ENCODE assay signal across 11 cellular contexts in the genomic region with DNA sequence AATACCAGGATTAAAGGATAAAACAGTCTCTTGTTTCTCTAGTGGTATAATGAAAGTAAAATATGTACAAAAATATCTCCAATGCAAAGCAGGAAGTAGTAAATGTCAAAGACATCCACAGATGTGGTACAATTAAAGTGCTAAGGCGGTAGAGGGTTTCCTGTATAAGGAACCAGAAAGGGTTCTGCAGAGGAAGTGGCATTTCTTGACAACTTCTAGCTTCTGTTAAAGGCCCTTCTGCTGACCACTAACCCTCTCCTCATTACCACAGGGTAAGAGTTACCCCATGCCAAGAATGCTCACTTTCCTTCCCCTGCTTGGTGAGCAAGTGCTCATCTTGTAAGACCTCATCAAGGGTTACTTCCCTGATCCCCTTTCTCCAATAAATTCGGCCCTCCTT.
DNase-seq lines count a peak whose midpoint lies in the region; ATAC-seq and TF ChIP-seq lines count a peak whose summit lies in the region.
"Had no signal": no experiment of that assay in that cellular context is flagged by ENCODE, and none has a peak within 500 bp of the region (broad histone marks: within the 10 kb centered on the region; RNA-seq: fewer than 3 reads in every experiment).

No MANE protein-coding gene starts in this region.

- H2AFZ ChIP-seq in MM.1S (ENCODE audit: low read length): no peak overlapping the region

- H3K27me3 ChIP-seq in MM.1S (replicated peaks; ENCODE audit: insufficient read depth, low read length) (peaks cover 27% of the 10 kb centered on the region), gastrocnemius medialis (no peaks in the 10 kb centered on the region)
- H3K27me3 ChIP-seq: transverse colon had no signal

- no peak overlapping the region for H3K27ac ChIP-seq in MM.1S (ENCODE audit: low read length)
- no peak overlapping the region for H3K27ac ChIP-seq in gastrocnemius medialis
- H3K27ac ChIP-seq: transverse colon had no signal

- H3K4me1 ChIP-seq in MM.1S (ENCODE audit: low read length) (peaks cover 12% of the 10 kb centered on the region), gastrocnemius medialis (no peaks in the 10 kb centered on the region)
- H3K4me1 ChIP-seq: transverse colon had no signal

- in situ Hi-C loops in gastrocnemius medialis (cut with MboI; ENCODE audit: low sequenced_read_pairs in 4 of 4): no loop called here

- peaks cover 3% of the 10 kb centered on the region for H3K36me3 Mint-ChIP-seq in activated CD8-positive, alpha-beta memory T cell treated with anti-CD3 and anti-CD28 coated beads, Interleukin-2, amount 10 ng/mL, durations not matched to agents 7 days and 5 days
- no peaks in the 10 kb centered on the region for H3K36me3 Mint-ChIP-seq in activated T-cell treated with anti-CD3 and anti-CD28 coated beads, Interleukin-2, amount 50 U/mL, for 24 hours (ENCODE audit: low read depth)

- TF ChIP-seq CTCF in MM.1S (IDR thresholded peaks at IDR 0.05; ENCODE audit: low read length): no peak
- no peak for TF ChIP-seq CTCF in gastrocnemius medialis (IDR thresholded peaks at IDR 0.05 in 4 of 5, conservative IDR thresholded peaks at IDR 0.05 in 1 of 5)

- no peaks in the 10 kb centered on the region for H3K9me3 ChIP-seq in MM.1S (replicated peaks; ENCODE audit: insufficient read depth, low read length)
- no peaks in the 10 kb centered on the region for H3K9me3 ChIP-seq in gastrocnemius medialis
- H3K9me3 ChIP-seq: transverse colon had no signal

- H3K36me3 ChIP-seq in MM.1S (replicated peaks; ENCODE audit: insufficient read depth, low read length): no peaks in the 10 kb centered on the region
- H3K36me3 ChIP-seq in gastrocnemius medialis: no peaks in the 10 kb centered on the region
- H3K36me3 ChIP-seq: transverse colon had no signal

- TF ChIP-seq POLR2A in gastrocnemius medialis (IDR thresholded peaks at IDR 0.05): no peak

- intact Hi-C loops in gastrocnemius medialis (cut with DNase I; ENCODE audit: low total_unique reads): loop anchor here (10.0 kb wide), 1 partner anchor 898 kb away; no protein-coding TSS in a partner anchor

- H4K20me1 ChIP-seq in MM.1S (ENCODE audit: insufficient read depth, low read length): no peaks in the 10 kb centered on the region

- peak; percentile 95 for ATAC-seq in activated CD8-positive, alpha-beta memory T cell treated with anti-CD3 and anti-CD28 coated beads, Interleukin-2, amount 10 ng/mL, durations not matched to agents 7 days and 5 days
- ATAC-seq in stimulated activated naive CD8-positive, alpha-beta T cell treated with anti-CD3 and anti-CD28 coated beads, Interleukin-15, Interleukin-2, amounts not matched to agents 100 U/mL and 50 U/mL, for 24 hours: peak; percentile 95
- ATAC-seq in gastrocnemius medialis (no peak), HG02588 (IDR thresholded peaks at IDR 0.05; ENCODE audit: unreplicated experiment) (no peak)

- H3K4me3 ChIP-seq in MM.1S (ENCODE audit: low read length) (no peak overlapping the region), gastrocnemius medialis (no peak overlapping the region)
- H3K4me3 ChIP-seq: transverse colon had no signal

- no peak overlapping the region for H3K9ac ChIP-seq in MM.1S (ENCODE audit: low read length)

- H3K27me3 Mint-ChIP-seq in activated CD8-positive, alpha-beta memory T cell treated with anti-CD3 and anti-CD28 coated beads, Interleukin-2, amount 10 ng/mL, durations not matched to agents 7 days and 5 days: peaks cover 41% of the 10 kb centered on the region
- H3K27me3 Mint-ChIP-seq in activated T-cell treated with anti-CD3 and anti-CD28 coated beads, Interleukin-2, amount 50 U/mL, for 24 hours: peaks cover 9% of the 10 kb centered on the region

- CTCF ChIA-PET in activated CD8-positive, alpha-beta memory T cell treated with anti-CD3 and anti-CD28 coated beads, Interleukin-2, amount 10 ng/mL, durations not matched to agents 7 days and 5 days (lab: Charles Lee): no interaction called here

- DNase-seq in activated CD8-positive, alpha-beta memory T cell treated with anti-CD3 and anti-CD28 coated beads, Interleukin-2, amount 10 ng/mL, durations not matched to agents 7 days and 5 days: peak; percentile 76
- no peak for DNase-seq in activated CD8-positive, alpha-beta memory T cell treated with anti-CD3 and anti-CD28 coated beads, Interleukin-2, amount 50 U/mL, for 4 hours
- DNase-seq in MM.1S (peak; percentile 93), gastrocnemius medialis (no peak), amygdala (lab: John Stamatoyannopoulos, UW) (no peak)
- DNase-seq in activated T-cell treated with anti-CD3 and anti-CD28 coated beads, Interleukin-2, amount 50 U/mL, for 24 hours: no peak
- peak; percentile 14 for DNase-seq in stimulated activated naive CD8-positive, alpha-beta T cell treated with anti-CD3 and anti-CD28 coated beads, Interleukin-15, Interleukin-2, amounts not matched to agents 100 U/mL and 50 U/mL, for 24 hours
- DNase-seq: aorta, T1000, transverse colon had no signal

- peak overlapping the region; percentile 55 for H3K4me2 ChIP-seq in MM.1S (ENCODE audit: low read depth, low read length)

- H3K27ac Mint-ChIP-seq in activated CD8-positive, alpha-beta memory T cell treated with anti-CD3 and anti-CD28 coated beads, Interleukin-2, amount 10 ng/mL, durations not matched to agents 7 days and 5 days: peak overlapping the region; percentile 56
- H3K27ac Mint-ChIP-seq in activated T-cell treated with anti-CD3 and anti-CD28 coated beads, Interleukin-2, amount 50 U/mL, for 24 hours: peak overlapping the region; percentile 9

- no peaks in the 10 kb centered on the region for H3K79me2 ChIP-seq in MM.1S (ENCODE audit: low read length)

- peaks cover 7% of the 10 kb centered on the region; the same call in 1 of the 2 replicates for H3F3A ChIP-seq in MM.1S (ENCODE audit: insufficient read depth, low read length)

- peak overlapping the region; percentile 13 for H3K4me3 Mint-ChIP-seq in activated CD8-positive, alpha-beta memory T cell treated with anti-CD3 and anti-CD28 coated beads, Interleukin-2, amount 10 ng/mL, durations not matched to agents 7 days and 5 days
- H3K4me3 Mint-ChIP-seq in activated T-cell treated with anti-CD3 and anti-CD28 coated beads, Interleukin-2, amount 50 U/mL, for 24 hours: peak overlapping the region; percentile 25

- H3K4me1 Mint-ChIP-seq in activated CD8-positive, alpha-beta memory T cell treated with anti-CD3 and anti-CD28 coated beads, Interleukin-2, amount 10 ng/mL, durations not matched to agents 7 days and 5 days: peaks cover 24% of the 10 kb centered on the region
- H3K4me1 Mint-ChIP-seq in activated T-cell treated with anti-CD3 and anti-CD28 coated beads, Interleukin-2, amount 50 U/mL, for 24 hours (ENCODE audit: low read depth): peaks cover 31% of the 10 kb centered on the region

- H3K9me3 Mint-ChIP-seq in activated CD8-positive, alpha-beta memory T cell treated with anti-CD3 and anti-CD28 coated beads, Interleukin-2, amount 10 ng/mL, durations not matched to agents 7 days and 5 days (ENCODE audit: low read depth): peaks cover 3% of the 10 kb centered on the region
- H3K9me3 Mint-ChIP-seq in activated T-cell treated with anti-CD3 and anti-CD28 coated beads, Interleukin-2, amount 50 U/mL, for 24 hours: no peaks in the 10 kb centered on the region

- H3K9me2 ChIP-seq in MM.1S (replicated peaks; ENCODE audit: insufficient read depth, low read length): no peaks in the 10 kb centered on the region

Comparison
In these comparisons a context has a peak if more than half of its experiments do, and no peak if none do; other contexts are left out.
1. DNase-seq: peak in activated CD8-positive, alpha-beta memory T cell treated with anti-CD3 and anti-CD28 coated beads, Interleukin-2, amount 10 ng/mL, durations not matched to agents 7 days and 5 days (single experiment), MM.1S (single experiment) and stimulated activated naive CD8-positive, alpha-beta T cell treated with anti-CD3 and anti-CD28 coated beads, Interleukin-15, Interleukin-2, amounts not matched to agents 100 U/mL and 50 U/mL, for 24 hours (single experiment); none in activated CD8-positive, alpha-beta memory T cell treated with anti-CD3 and anti-CD28 coated beads, Interleukin-2, amount 50 U/mL, for 4 hours (single experiment), activated T-cell treated with anti-CD3 and anti-CD28 coated beads, Interleukin-2, amount 50 U/mL, for 24 hours (single experiment), gastrocnemius medialis (0 of 2) and amygdala (0 of 56).
2. ATAC-seq: peak in activated CD8-positive, alpha-beta memory T cell treated with anti-CD3 and anti-CD28 coated beads, Interleukin-2, amount 10 ng/mL, durations not matched to agents 7 days and 5 days (single experiment) and stimulated activated naive CD8-positive, alpha-beta T cell treated with anti-CD3 and anti-CD28 coated beads, Interleukin-15, Interleukin-2, amounts not matched to agents 100 U/mL and 50 U/mL, for 24 hours (single experiment); none in gastrocnemius medialis (0 of 2) and HG02588 (single experiment).